ENCODE assay signal across 19 cellular contexts in the genomic region with DNA sequence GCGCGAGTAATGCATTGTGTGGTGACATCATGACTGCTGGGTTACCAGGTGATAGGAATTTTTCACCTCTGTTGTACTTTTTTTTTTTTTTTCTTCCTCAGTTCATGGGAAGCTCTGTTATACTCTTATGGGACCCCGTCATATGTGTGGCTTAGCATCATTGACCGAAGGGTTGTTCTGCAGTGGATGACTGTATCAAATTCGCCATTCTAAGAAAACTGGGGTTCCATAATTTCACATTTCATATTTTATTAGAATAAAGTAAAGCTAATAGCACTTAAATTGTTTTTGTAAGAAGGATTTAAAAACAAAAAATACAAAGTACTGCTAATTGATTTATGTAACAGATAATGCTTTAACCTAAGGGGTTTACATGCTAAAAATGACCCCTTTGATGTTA. TPM values are rescaled to one million over a fixed set of nuclear protein-coding genes. Genes with fewer than 3 reads are reported as not detected.
DNase-seq lines count a peak whose midpoint lies in the region; ATAC-seq lines count a peak whose summit lies in the region.
"Had no signal": no experiment of that assay in that cellular context is flagged by ENCODE, and none has a peak within 500 bp of the region (broad histone marks: within the 10 kb centered on the region; RNA-seq: fewer than 3 reads in every experiment).

No MANE protein-coding gene starts in this region.

- DNase-seq in ELR (ENCODE audit: low read depth), result peak; percentile 41
- peak; percentile 27 for DNase-seq in M059J (ENCODE audit: low read depth)
- DNase-seq in left kidney (ENCODE audit: low read depth, low spot score), result peak; percentile 16
- no peak for DNase-seq in DMS114 treated with DMSO at 0.1 percent for 48 hours (lab: John Stamatoyannopoulos, UW; ENCODE audit: unreplicated experiment)
- DNase-seq: 8988T; ACHN; AML-193; BE2C; CD4-positive, alpha-beta T cell; CD8-positive, alpha-beta memory T cell; DMS 273 treated with DMSO at 0.1 percent for 48 hours; DMS53; DMS79 treated with DMSO at 0.1 percent for 48 hours; GM23248; H7; HCEC 1CT had no signal

- ATAC-seq in HG03025 (IDR thresholded peaks at IDR 0.05; ENCODE audit: low FRiP score, unreplicated experiment), result no peak
- ATAC-seq in HG03460 (IDR thresholded peaks at IDR 0.05; ENCODE audit: unreplicated experiment), result no peak
- ATAC-seq: A549 had no signal

RNA-seq across cellular contexts. Expression of a gene that starts 32.0 kb away (rescaled TPM):
- 87.3 and 144 TPM in 2 replicates for total RNA-seq in M059J (2014; rRNA removed; shearing (Covaris generic))
